ENCODE assay signal across 1 cellular context in the genomic region with DNA sequence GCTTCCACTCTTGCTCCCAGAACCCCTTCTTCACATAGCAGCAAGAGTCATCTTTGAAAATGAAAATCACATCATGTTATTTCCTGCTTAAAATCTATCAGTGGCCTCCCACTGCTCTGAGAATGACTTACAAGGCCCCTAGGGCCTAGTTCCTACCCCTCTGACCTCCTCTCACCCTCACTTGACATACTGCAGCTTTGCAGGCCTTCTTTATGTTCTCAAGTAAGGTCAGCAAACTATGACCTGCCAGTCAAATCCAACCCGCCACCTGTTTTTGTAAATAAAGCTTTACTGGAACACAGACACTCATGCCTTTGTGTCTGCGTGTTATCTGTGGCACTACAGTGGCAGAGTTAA.
A peak's percentile ranks its signal among the peaks of the same experiment; 100 is the strongest.
TF ChIP-seq lines count a peak whose summit lies in the region.

No MANE protein-coding gene starts in this region.

TF ChIP-seq in GM12878, 131 proteins besides CTCF, POLR2A, EP300 and RAD21 (continued from another document):
- TF ChIP-seq, protein P1, sequence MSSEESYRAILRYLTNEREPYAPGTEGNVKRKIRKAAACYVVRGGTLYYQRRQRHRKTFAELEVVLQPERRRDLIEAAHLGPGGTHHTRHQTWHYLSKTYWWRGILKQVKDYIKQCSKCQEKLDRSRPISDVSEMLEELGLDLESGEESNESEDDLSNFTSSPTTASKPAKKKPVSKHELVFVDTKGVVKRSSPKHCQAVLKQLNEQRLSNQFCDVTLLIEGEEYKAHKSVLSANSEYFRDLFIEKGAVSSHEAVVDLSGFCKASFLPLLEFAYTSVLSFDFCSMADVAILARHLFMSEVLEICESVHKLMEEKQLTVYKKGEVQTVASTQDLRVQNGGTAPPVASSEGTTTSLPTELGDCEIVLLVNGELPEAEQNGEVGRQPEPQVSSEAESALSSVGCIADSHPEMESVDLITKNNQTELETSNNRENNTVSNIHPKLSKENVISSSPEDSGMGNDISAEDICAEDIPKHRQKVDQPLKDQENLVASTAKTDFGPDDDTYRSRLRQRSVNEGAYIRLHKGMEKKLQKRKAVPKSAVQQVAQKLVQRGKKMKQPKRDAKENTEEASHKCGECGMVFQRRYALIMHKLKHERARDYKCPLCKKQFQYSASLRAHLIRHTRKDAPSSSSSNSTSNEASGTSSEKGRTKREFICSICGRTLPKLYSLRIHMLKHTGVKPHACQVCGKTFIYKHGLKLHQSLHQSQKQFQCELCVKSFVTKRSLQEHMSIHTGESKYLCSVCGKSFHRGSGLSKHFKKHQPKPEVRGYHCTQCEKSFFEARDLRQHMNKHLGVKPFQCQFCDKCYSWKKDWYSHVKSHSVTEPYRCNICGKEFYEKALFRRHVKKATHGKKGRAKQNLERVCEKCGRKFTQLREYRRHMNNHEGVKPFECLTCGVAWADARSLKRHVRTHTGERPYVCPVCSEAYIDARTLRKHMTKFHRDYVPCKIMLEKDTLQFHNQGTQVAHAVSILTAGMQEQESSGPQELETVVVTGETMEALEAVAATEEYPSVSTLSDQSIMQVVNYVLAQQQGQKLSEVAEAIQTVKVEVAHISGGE (CRISPR knock-in tag; IDR thresholded peaks at IDR 0.05) = no peak
- TF ChIP-seq CUX1 (IDR thresholded peaks at IDR 0.05; ENCODE audit: insufficient replicate concordance, low read depth, low read length) = peak; percentile 80
- no peak for TF ChIP-seq RELA (IDR thresholded peaks at IDR 0.05; ENCODE audit: borderline replicate concordance, partially characterized antibody)
- TF ChIP-seq IRF5 (IDR thresholded peaks at IDR 0.05; ENCODE audit: borderline replicate concordance) = no peak
- no peak for TF ChIP-seq PML (IDR thresholded peaks at IDR 0.05; ENCODE audit: low read length)
- no peak for TF ChIP-seq CREB1 (IDR thresholded peaks at IDR 0.05; ENCODE audit: low read depth)
- no peak for TF ChIP-seq LARP7 (IDR thresholded peaks at IDR 0.05)
- peak; percentile 25; the same call in 1 of the 2 replicates for TF ChIP-seq MXI1 (IDR thresholded peaks at IDR 0.05; ENCODE audit: low read depth, low read length)
- no peak for TF ChIP-seq GABPA (IDR thresholded peaks at IDR 0.05; ENCODE audit: low read depth)
- TF ChIP-seq POU2F2 (IDR thresholded peaks at IDR 0.05; ENCODE audit: borderline replicate concordance, low read depth, low read length) = no peak
- peak; percentile 50; the same call in 1 of the 2 replicates for TF ChIP-seq CBFB (IDR thresholded peaks at IDR 0.05; ENCODE audit: low read depth)
- no peak for TF ChIP-seq CHD2 (IDR thresholded peaks at IDR 0.05; ENCODE audit: borderline replicate concordance, low read depth, low read length)
- no peak for TF ChIP-seq NFXL1 (IDR thresholded peaks at IDR 0.05; ENCODE audit: borderline replicate concordance)
- peak; percentile 94 for TF ChIP-seq PKNOX1 (IDR thresholded peaks at IDR 0.05)
- no peak for TF ChIP-seq IKZF2 (IDR thresholded peaks at IDR 0.05)
- no peak for TF ChIP-seq HCFC1 (IDR thresholded peaks at IDR 0.05; ENCODE audit: low read length)
